9 cellular contexts compared by ENCODE assay signal in genomic region chr3:128316456-128316855, GRCh38.
A peak's percentile ranks its signal among the peaks of the same experiment; 100 is the strongest.
DNase-seq lines count a peak whose midpoint lies in the region; ATAC-seq and TF ChIP-seq lines count a peak whose summit lies in the region.
"Had no signal": no experiment of that assay in that cellular context is flagged by ENCODE, and none has a peak within 500 bp of the region (broad histone marks: within the 10 kb centered on the region; RNA-seq: fewer than 3 reads in every experiment).

No MANE protein-coding gene starts in this region.

- peak overlapping the region; percentile 0 for H3K4me3 Mint-ChIP-seq in activated CD8-positive, alpha-beta T cell treated with anti-CD3 and anti-CD28 coated beads, Interleukin-2, amount 10 ng/mL, durations not matched to agents 7 days and 5 days

- peak overlapping the region; percentile 17 for H3K27ac Mint-ChIP-seq in activated CD8-positive, alpha-beta T cell treated with anti-CD3 and anti-CD28 coated beads, Interleukin-2, amount 10 ng/mL, durations not matched to agents 7 days and 5 days

- H3K36me3 Mint-ChIP-seq in activated CD8-positive, alpha-beta T cell treated with anti-CD3 and anti-CD28 coated beads, Interleukin-2, amount 10 ng/mL, durations not matched to agents 7 days and 5 days (ENCODE audit: low read depth), result peaks cover 2% of the 10 kb centered on the region

- no peaks in the 10 kb centered on the region for H3K27me3 Mint-ChIP-seq in activated CD8-positive, alpha-beta T cell treated with anti-CD3 and anti-CD28 coated beads, Interleukin-2, amount 10 ng/mL, durations not matched to agents 7 days and 5 days (ENCODE audit: low read depth)

- peak; percentile 93 for ATAC-seq in activated CD8-positive, alpha-beta T cell treated with anti-CD3 and anti-CD28 coated beads, Interleukin-2, amount 10 ng/mL, durations not matched to agents 7 days and 5 days
- ATAC-seq in omental fat pad (ENCODE audit: low FRiP score), result no peak
- no peak for ATAC-seq in HG03439 (IDR thresholded peaks at IDR 0.05; ENCODE audit: unreplicated experiment)
- no peak for ATAC-seq in HG03175 (IDR thresholded peaks at IDR 0.05; ENCODE audit: unreplicated experiment)

- DNase-seq in CD1c-positive myeloid dendritic cell (ENCODE audit: extremely low spot score) (peak; percentile 8), omental fat pad (ENCODE audit: low spot score) (no peak), NCI-H1694 (lab: John Stamatoyannopoulos, UW) (no peak)
- DNase-seq in activated CD8-positive, alpha-beta T cell treated with anti-CD3 and anti-CD28 coated beads, Interleukin-2, amount 10 ng/mL, durations not matched to agents 7 days and 5 days, result peak; percentile 73
- peak; percentile 38 for DNase-seq in effector CD4-positive, alpha-beta T cell
- peak; percentile 50 for DNase-seq in stimulated activated CD4-positive, alpha-beta T cell treated with anti-CD3 and anti-CD28 coated beads, Interleukin-2, amount 100 ng/mL, for 4 hours (ENCODE audit: low read depth)
- DNase-seq: NCI-H748 treated with DMSO at 0.1 percent for 48 hours had no signal

- H3K9me3 Mint-ChIP-seq in activated CD8-positive, alpha-beta T cell treated with anti-CD3 and anti-CD28 coated beads, Interleukin-2, amount 10 ng/mL, durations not matched to agents 7 days and 5 days (ENCODE audit: insufficient read depth), result no peaks in the 10 kb centered on the region

- peaks cover 18% of the 10 kb centered on the region for H3K4me1 Mint-ChIP-seq in activated CD8-positive, alpha-beta T cell treated with anti-CD3 and anti-CD28 coated beads, Interleukin-2, amount 10 ng/mL, durations not matched to agents 7 days and 5 days (ENCODE audit: low read depth)

- POLR2A ChIA-PET in activated CD8-positive, alpha-beta T cell treated with anti-CD3 and anti-CD28 coated beads, Interleukin-2, amount 10 ng/mL, durations not matched to agents 7 days and 5 days (lab: Charles Lee), result interaction anchor here (0.6 kb wide), 1 partner anchor 168 kb away, joined by 3 read pairs; no protein-coding TSS in a partner anchor

- CTCF ChIA-PET in activated CD8-positive, alpha-beta T cell treated with anti-CD3 and anti-CD28 coated beads, Interleukin-2, amount 10 ng/mL, durations not matched to agents 7 days and 5 days (lab: Charles Lee), result no interaction called here

- TF ChIP-seq CTCF in omental fat pad (IDR thresholded peaks at IDR 0.05), result no peak

Comparison
In these comparisons a context has a peak if more than half of its experiments do, and no peak if none do; other contexts are left out.
1. DNase-seq: peak in CD1c-positive myeloid dendritic cell (single experiment), activated CD8-positive, alpha-beta T cell treated with anti-CD3 and anti-CD28 coated beads, Interleukin-2, amount 10 ng/mL, durations not matched to agents 7 days and 5 days (single experiment), effector CD4-positive, alpha-beta T cell (single experiment) and stimulated activated CD4-positive, alpha-beta T cell treated with anti-CD3 and anti-CD28 coated beads, Interleukin-2, amount 100 ng/mL, for 4 hours (single experiment); none in omental fat pad (single experiment) and NCI-H1694 (single experiment).